ENCODE assay signal across 19 cellular contexts in the genomic region with DNA sequence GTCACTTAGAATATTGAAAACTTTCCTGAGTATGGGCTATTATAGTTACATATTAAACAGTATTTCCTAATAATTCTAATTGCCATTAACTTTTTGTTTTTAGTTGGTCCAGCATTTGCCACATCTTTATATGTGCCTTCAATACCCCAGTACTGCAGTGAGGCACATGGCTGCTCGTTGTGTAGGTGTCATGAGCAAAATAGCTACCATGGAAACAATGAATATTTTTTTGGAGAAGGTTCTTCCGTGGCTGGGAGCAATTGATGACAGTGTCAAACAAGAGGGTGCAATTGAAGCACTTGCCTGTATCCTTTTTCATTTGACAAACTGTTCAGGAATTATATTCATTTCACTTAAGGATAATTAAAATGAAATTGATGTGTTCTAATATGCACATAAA.
DNase-seq lines count a peak whose midpoint lies in the region; ATAC-seq and TF ChIP-seq lines count a peak whose summit lies in the region.
"Had no signal": no experiment of that assay in that cellular context is flagged by ENCODE, and none has a peak within 500 bp of the region (broad histone marks: within the 10 kb centered on the region; RNA-seq: fewer than 3 reads in every experiment).

No MANE protein-coding gene starts in this region.

- peak overlapping the region; percentile 44 for H3K27ac Mint-ChIP-seq in activated T-cell treated with anti-CD3 and anti-CD28 coated beads, Interleukin-2, amount 50 U/mL, for 24 hours
- peak overlapping the region; percentile 47 for H3K27ac Mint-ChIP-seq in stimulated activated naive B cell treated with anti-CD40 and anti-IgM and Interleukin-4, amounts not matched to agents 10 μg/mL and 1 μg/mL and 100 μg/mL, for 72 hours
- no peak overlapping the region; the same call in 1 of the 2 replicates for H3K27ac Mint-ChIP-seq in WTC11
- H3K27ac Mint-ChIP-seq: CD4-positive, alpha-beta memory T cell had no signal

- TF ChIP-seq CTCF in WTC11 (IDR thresholded peaks at IDR 0.05) = no peak

- peaks cover 7% of the 10 kb centered on the region for H3K4me1 Mint-ChIP-seq in activated T-cell treated with anti-CD3 and anti-CD28 coated beads, Interleukin-2, amount 50 U/mL, for 24 hours (ENCODE audit: low read depth)
- no peaks in the 10 kb centered on the region for H3K4me1 Mint-ChIP-seq in stimulated activated naive B cell treated with anti-CD40 and anti-IgM and Interleukin-4, amounts not matched to agents 10 μg/mL and 1 μg/mL and 100 μg/mL, for 72 hours
- no peaks in the 10 kb centered on the region for H3K4me1 Mint-ChIP-seq in WTC11
- H3K4me1 Mint-ChIP-seq: CD4-positive, alpha-beta memory T cell had no signal

- no peaks in the 10 kb centered on the region for H3K27me3 Mint-ChIP-seq in activated T-cell treated with anti-CD3 and anti-CD28 coated beads, Interleukin-2, amount 50 U/mL, for 24 hours
- H3K27me3 Mint-ChIP-seq in stimulated activated naive B cell treated with anti-CD40 and anti-IgM and Interleukin-4, amounts not matched to agents 10 μg/mL and 1 μg/mL and 100 μg/mL, for 72 hours = no peaks in the 10 kb centered on the region
- H3K27me3 Mint-ChIP-seq in WTC11 (ENCODE audit: low read depth) = no peaks in the 10 kb centered on the region
- H3K27me3 Mint-ChIP-seq: CD4-positive, alpha-beta memory T cell had no signal

- POLR2A ChIA-PET in WTC11 (lab: Charles Lee) = no interaction called here

- CTCF ChIA-PET in WTC11 (lab: Charles Lee) = no interaction called here

- peaks cover 5% of the 10 kb centered on the region for H3K9me3 Mint-ChIP-seq in activated T-cell treated with anti-CD3 and anti-CD28 coated beads, Interleukin-2, amount 50 U/mL, for 24 hours
- peaks cover 3 to 5% of the 10 kb centered on the region in 2 donors for H3K9me3 Mint-ChIP-seq in stimulated activated naive B cell treated with anti-CD40 and anti-IgM and Interleukin-4, amounts not matched to agents 10 μg/mL and 1 μg/mL and 100 μg/mL, for 72 hours
- no peaks in the 10 kb centered on the region for H3K9me3 Mint-ChIP-seq in WTC11

- intact Hi-C loops in head of caudate nucleus (cut with DNase I) = no loop called here

- H3K36me3 Mint-ChIP-seq in activated T-cell treated with anti-CD3 and anti-CD28 coated beads, Interleukin-2, amount 50 U/mL, for 24 hours (ENCODE audit: low read depth) = peaks cover 90% of the 10 kb centered on the region
- peaks cover 53 to 57% of the 10 kb centered on the region in 2 donors for H3K36me3 Mint-ChIP-seq in stimulated activated naive B cell treated with anti-CD40 and anti-IgM and Interleukin-4, amounts not matched to agents 10 μg/mL and 1 μg/mL and 100 μg/mL, for 72 hours
- peaks cover 59% of the 10 kb centered on the region for H3K36me3 Mint-ChIP-seq in WTC11

- H3K4me3 Mint-ChIP-seq in activated T-cell treated with anti-CD3 and anti-CD28 coated beads, Interleukin-2, amount 50 U/mL, for 24 hours = no peak overlapping the region
- H3K4me3 Mint-ChIP-seq in stimulated activated naive B cell treated with anti-CD40 and anti-IgM and Interleukin-4, amounts not matched to agents 10 μg/mL and 1 μg/mL and 100 μg/mL, for 72 hours = no peak overlapping the region
- H3K4me3 Mint-ChIP-seq in WTC11 = no peak overlapping the region
- H3K4me3 Mint-ChIP-seq: CD4-positive, alpha-beta memory T cell had no signal

- DNase-seq in activated T-cell treated with anti-CD3 and anti-CD28 coated beads, Interleukin-2, amount 50 U/mL, for 24 hours = no peak
- no peak for DNase-seq in activated T-cell treated with anti-CD3 and anti-CD28 coated beads, Interleukin-2, amount 50 U/mL, for 48 hours
- DNase-seq in head of caudate nucleus = peak in 24 of 42 donors; percentile 9 to 60 (median 26)
- DNase-seq in stimulated activated naive B cell treated with anti-CD40 and anti-IgM and Interleukin-4, amounts not matched to agents 10 μg/mL and 1 μg/mL and 100 μg/mL, for 72 hours = no peak
- no peak for DNase-seq in NCI-H526 treated with DMSO at 0.1 percent for 48 hours (lab: John Stamatoyannopoulos, UW)
- DNase-seq in WTC11 (ENCODE audit: low spot score) = no peak
- DNase-seq: 8988T; ACHN; AML-193; C1 segment of cervical spinal cord; Calu3; CD4-positive, alpha-beta memory T cell; COR-L47; DMS153; DND-41; GM23248; H7; HCEC 1CT had no signal

- no peak for ATAC-seq in stimulated activated naive B cell treated with anti-CD40 and anti-IgM and Interleukin-4, amounts not matched to agents 10 μg/mL and 1 μg/mL and 100 μg/mL, for 72 hours (replicated peaks)
- no peak for ATAC-seq in WTC11
- ATAC-seq: A549 had no signal

TF ChIP-seq in WTC11, 78 proteins besides CTCF, POLR2A, EP300 and RAD21:
- TF ChIP-seq, protein P1, sequence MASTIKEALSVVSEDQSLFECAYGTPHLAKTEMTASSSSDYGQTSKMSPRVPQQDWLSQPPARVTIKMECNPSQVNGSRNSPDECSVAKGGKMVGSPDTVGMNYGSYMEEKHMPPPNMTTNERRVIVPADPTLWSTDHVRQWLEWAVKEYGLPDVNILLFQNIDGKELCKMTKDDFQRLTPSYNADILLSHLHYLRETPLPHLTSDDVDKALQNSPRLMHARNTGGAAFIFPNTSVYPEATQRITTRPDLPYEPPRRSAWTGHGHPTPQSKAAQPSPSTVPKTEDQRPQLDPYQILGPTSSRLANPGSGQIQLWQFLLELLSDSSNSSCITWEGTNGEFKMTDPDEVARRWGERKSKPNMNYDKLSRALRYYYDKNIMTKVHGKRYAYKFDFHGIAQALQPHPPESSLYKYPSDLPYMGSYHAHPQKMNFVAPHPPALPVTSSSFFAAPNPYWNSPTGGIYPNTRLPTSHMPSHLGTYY (CRISPR knock-in tag; IDR thresholded peaks at IDR 0.05) = no peak
- TF ChIP-seq ELF4 (CRISPR knock-in tag; IDR thresholded peaks at IDR 0.05; ENCODE audit: low read depth) (no peak), ATF1 (CRISPR knock-in tag; IDR thresholded peaks at IDR 0.05) (no peak), ZNF416 (CRISPR knock-in tag; IDR thresholded peaks at IDR 0.05) (no peak)
- TF ChIP-seq, protein P2, sequence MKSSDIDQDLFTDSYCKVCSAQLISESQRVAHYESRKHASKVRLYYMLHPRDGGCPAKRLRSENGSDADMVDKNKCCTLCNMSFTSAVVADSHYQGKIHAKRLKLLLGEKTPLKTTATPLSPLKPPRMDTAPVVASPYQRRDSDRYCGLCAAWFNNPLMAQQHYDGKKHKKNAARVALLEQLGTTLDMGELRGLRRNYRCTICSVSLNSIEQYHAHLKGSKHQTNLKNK (CRISPR knock-in tag; IDR thresholded peaks at IDR 0.05) = no peak

Comparison
In these comparisons a context has a peak if more than half of its experiments do, and no peak if none do; other contexts are left out.
1. DNase-seq: peak in head of caudate nucleus (24 of 42); none in activated T-cell treated with anti-CD3 and anti-CD28 coated beads, Interleukin-2, amount 50 U/mL, for 24 hours (single experiment), activated T-cell treated with anti-CD3 and anti-CD28 coated beads, Interleukin-2, amount 50 U/mL, for 48 hours (0 of 2), stimulated activated naive B cell treated with anti-CD40 and anti-IgM and Interleukin-4, amounts not matched to agents 10 μg/mL and 1 μg/mL and 100 μg/mL, for 72 hours (single experiment), NCI-H526 treated with DMSO at 0.1 percent for 48 hours (single experiment) and WTC11 (single experiment).